In the genomic region with DNA sequence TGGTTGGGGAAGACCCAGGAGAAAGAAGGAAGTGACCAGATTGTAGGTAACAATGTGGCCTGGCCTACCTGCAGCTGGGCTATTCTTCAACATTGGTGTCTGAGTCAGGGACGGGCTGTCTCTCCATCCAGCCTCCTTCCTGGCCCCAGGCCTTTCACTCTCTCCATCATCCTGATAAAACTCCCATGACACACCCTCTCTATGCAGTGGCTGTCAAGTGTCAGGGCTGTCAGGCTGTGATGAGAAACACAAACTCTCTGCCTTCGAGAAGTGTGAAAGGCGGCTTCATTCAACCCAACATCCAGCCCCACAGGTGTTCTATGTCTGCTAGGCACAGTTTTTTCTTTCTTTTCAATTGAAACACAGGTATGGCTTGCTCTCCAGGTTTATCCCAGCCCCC, we compare ENCODE assay signal across 18 cellular contexts.
A peak's percentile ranks its signal among the peaks of the same experiment; 100 is the strongest.
DNase-seq lines count a peak whose midpoint lies in the region; ATAC-seq and TF ChIP-seq lines count a peak whose summit lies in the region.
"Had no signal": no experiment of that assay in that cellular context is flagged by ENCODE, and none has a peak within 500 bp of the region (broad histone marks: within the 10 kb centered on the region; RNA-seq: fewer than 3 reads in every experiment).

No MANE protein-coding gene starts in this region.

- H2AFZ ChIP-seq in hepatocyte (no peak overlapping the region), neural cell (ENCODE audit: low read depth, low read length) (no peak overlapping the region)

- H3F3A ChIP-seq in neural cell (ENCODE audit: insufficient read depth, low read length, poor library complexity, severe bottlenecking) = no peaks in the 10 kb centered on the region

- H3K27ac ChIP-seq in right atrium auricular region = no peak overlapping the region
- H3K27ac ChIP-seq in hepatocyte = no peak overlapping the region
- no peak overlapping the region for H3K27ac ChIP-seq in neural cell (ENCODE audit: low read length)

- no peak for TF ChIP-seq CTCF in right atrium auricular region (IDR thresholded peaks at IDR 0.05)
- TF ChIP-seq CTCF in hepatocyte (IDR thresholded peaks at IDR 0.05; ENCODE audit: poor library complexity) = no peak
- TF ChIP-seq CTCF in neural cell (IDR thresholded peaks at IDR 0.05; ENCODE audit: poor library complexity, severe bottlenecking) = no peak

- H3K9me2 ChIP-seq in hepatocyte (replicated peaks; ENCODE audit: insufficient read depth) (no peaks in the 10 kb centered on the region), neural cell (ENCODE audit: insufficient read depth, low read length) (no peaks in the 10 kb centered on the region)

- no peaks in the 10 kb centered on the region for H3K27me3 ChIP-seq in right atrium auricular region
- H3K27me3 ChIP-seq in hepatocyte = no peaks in the 10 kb centered on the region
- H3K27me3 ChIP-seq in neural cell (ENCODE audit: insufficient read depth, low read depth, low read length) = no peaks in the 10 kb centered on the region

- no peaks in the 10 kb centered on the region for H3K36me3 ChIP-seq in right atrium auricular region
- H3K36me3 ChIP-seq in hepatocyte (replicated peaks; ENCODE audit: insufficient read depth, low read depth) = no peaks in the 10 kb centered on the region
- no peaks in the 10 kb centered on the region for H3K36me3 ChIP-seq in neural cell (ENCODE audit: insufficient read depth, low read length)

- DNase-seq in right atrium auricular region (ENCODE audit: low spot score) = peak; percentile 26
- DNase-seq in Right ventricle myocardium superior = no peak
- DNase-seq in hepatocyte (ENCODE audit: low spot score) = peak; percentile 2
- no peak for DNase-seq in NCI-H1694 (lab: John Stamatoyannopoulos, UW)
- DNase-seq: CD4-positive, alpha-beta T cell; GDM1; NCI-H1092 treated with DMSO at 0.1 percent for 48 hours; NCI-H2227 treated with DMSO at 0.1 percent for 48 hours; NCI-H526; PC-3; RPMI8226; SIG-M5 had no signal

- no peak for TF ChIP-seq RAD21 in neural cell (conservative IDR thresholded peaks at IDR 0.05)

- H3K9ac ChIP-seq in neural cell (ENCODE audit: low read length) = no peak overlapping the region

- peak; percentile 78 for TF ChIP-seq EP300 in neural cell (conservative IDR thresholded peaks at IDR 0.05; ENCODE audit: poor library complexity, severe bottlenecking)

- intact Hi-C loops in Right ventricle myocardium superior (cut with DNase I) = no loop called here

- 58% methylated on average over 3 of the region's 3 CpGs for WGBS in hepatocyte (ENCODE audit: low lambda C conversion rate, missing lambda C conversion rate)

- H3K9me3 ChIP-seq in right atrium auricular region (no peaks in the 10 kb centered on the region), hepatocyte (ENCODE audit: low read depth) (no peaks in the 10 kb centered on the region), neural cell (ENCODE audit: low read length) (no peaks in the 10 kb centered on the region)
- H3K9me3 ChIP-seq: Caco-2 had no signal

- H3K4me3 ChIP-seq in right atrium auricular region = no peak overlapping the region
- no peak overlapping the region for H3K4me3 ChIP-seq in hepatocyte
- H3K4me3 ChIP-seq in neural cell (ENCODE audit: low read length) = no peak overlapping the region
- H3K4me3 ChIP-seq: GM23338, K562 had no signal

- H3K79me2 ChIP-seq in hepatocyte = no peaks in the 10 kb centered on the region
- no peaks in the 10 kb centered on the region for H3K79me2 ChIP-seq in neural cell (replicated peaks; ENCODE audit: insufficient read depth, low read length)

- H3K4me1 ChIP-seq in right atrium auricular region = no peaks in the 10 kb centered on the region
- no peaks in the 10 kb centered on the region for H3K4me1 ChIP-seq in hepatocyte (ENCODE audit: insufficient read depth)
- H3K4me1 ChIP-seq: Caco-2 had no signal

- H3K4me2 ChIP-seq in hepatocyte (no peak overlapping the region), neural cell (ENCODE audit: low read length) (no peak overlapping the region)
- H3K4me2 ChIP-seq: GM23338 had no signal

- H4K20me1 ChIP-seq in hepatocyte (ENCODE audit: insufficient read depth, poor library complexity, severe bottlenecking) (no peaks in the 10 kb centered on the region), neural cell (ENCODE audit: insufficient read depth) (no peaks in the 10 kb centered on the region)

- ATAC-seq in Right ventricle myocardium superior (ENCODE audit: poor library complexity) = no peak
- no peak for ATAC-seq in HG03159 (IDR thresholded peaks at IDR 0.05; ENCODE audit: unreplicated experiment)
- ATAC-seq in GM19452 (IDR thresholded peaks at IDR 0.05; ENCODE audit: unreplicated experiment) = no peak
- ATAC-seq: GM23338, K562, PC-3 had no signal

TF ChIP-seq in neural cell, 6 proteins besides CTCF, POLR2A, EP300 and RAD21:
- TF ChIP-seq, protein P1, sequence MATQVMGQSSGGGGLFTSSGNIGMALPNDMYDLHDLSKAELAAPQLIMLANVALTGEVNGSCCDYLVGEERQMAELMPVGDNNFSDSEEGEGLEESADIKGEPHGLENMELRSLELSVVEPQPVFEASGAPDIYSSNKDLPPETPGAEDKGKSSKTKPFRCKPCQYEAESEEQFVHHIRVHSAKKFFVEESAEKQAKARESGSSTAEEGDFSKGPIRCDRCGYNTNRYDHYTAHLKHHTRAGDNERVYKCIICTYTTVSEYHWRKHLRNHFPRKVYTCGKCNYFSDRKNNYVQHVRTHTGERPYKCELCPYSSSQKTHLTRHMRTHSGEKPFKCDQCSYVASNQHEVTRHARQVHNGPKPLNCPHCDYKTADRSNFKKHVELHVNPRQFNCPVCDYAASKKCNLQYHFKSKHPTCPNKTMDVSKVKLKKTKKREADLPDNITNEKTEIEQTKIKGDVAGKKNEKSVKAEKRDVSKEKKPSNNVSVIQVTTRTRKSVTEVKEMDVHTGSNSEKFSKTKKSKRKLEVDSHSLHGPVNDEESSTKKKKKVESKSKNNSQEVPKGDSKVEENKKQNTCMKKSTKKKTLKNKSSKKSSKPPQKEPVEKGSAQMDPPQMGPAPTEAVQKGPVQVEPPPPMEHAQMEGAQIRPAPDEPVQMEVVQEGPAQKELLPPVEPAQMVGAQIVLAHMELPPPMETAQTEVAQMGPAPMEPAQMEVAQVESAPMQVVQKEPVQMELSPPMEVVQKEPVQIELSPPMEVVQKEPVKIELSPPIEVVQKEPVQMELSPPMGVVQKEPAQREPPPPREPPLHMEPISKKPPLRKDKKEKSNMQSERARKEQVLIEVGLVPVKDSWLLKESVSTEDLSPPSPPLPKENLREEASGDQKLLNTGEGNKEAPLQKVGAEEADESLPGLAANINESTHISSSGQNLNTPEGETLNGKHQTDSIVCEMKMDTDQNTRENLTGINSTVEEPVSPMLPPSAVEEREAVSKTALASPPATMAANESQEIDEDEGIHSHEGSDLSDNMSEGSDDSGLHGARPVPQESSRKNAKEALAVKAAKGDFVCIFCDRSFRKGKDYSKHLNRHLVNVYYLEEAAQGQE (IDR thresholded peaks at IDR 0.05; ENCODE audit: borderline replicate concordance) = no peak
- TF ChIP-seq POLR2AphosphoS5 (IDR thresholded peaks at IDR 0.05) = peak; percentile 43
- TF ChIP-seq SMC3 (conservative IDR thresholded peaks at IDR 0.05; ENCODE audit: poor library complexity) = no peak

Comparison
In these comparisons a context has a peak if more than half of its experiments do, and no peak if none do; other contexts are left out.
1. DNase-seq: peak in right atrium auricular region (single experiment) and hepatocyte (single experiment); none in Right ventricle myocardium superior (single experiment) and NCI-H1694 (single experiment).